In the genomic region with DNA sequence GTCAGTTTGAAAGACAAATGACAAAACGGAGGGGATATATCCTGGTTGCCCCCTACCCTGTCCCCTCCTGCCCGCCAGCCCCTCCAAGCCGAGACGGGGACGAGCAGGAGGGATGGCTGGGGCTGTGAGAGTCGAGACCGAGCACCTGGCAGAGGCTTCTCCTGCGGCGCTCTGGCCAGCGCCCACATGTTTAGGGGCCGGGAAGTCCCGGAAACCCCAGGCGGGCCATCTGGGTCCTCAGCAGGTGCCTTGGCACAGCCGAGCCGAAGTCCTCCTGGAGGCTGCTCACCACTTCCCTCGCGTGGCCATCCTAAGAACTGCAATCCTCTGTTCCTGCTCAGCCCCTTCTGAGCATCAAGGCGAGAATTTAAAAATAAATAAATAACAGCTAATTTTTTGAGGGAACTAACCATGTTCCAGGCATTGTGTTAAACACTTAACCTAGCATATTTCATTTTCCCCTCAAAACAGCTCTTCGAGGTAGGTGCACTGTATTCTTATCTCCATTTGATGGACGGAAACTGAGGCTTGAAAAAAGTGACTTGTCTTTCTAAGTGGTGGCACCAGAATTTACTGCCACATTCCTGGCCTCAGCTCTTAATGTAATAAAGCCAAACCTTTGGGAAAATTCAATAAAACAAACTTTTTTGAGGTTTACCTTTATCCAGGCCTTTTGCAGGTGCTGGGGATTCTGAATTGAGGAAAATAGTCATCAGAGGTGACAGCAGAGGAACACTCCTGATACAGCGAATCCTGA, we compare ENCODE assay signal across 8 cellular contexts. TPM values are rescaled to one million over a fixed set of nuclear protein-coding genes. Genes with fewer than 3 reads are reported as not detected.
DNase-seq lines count a peak whose midpoint lies in the region; ATAC-seq, FAIRE-seq and TF ChIP-seq lines count a peak whose summit lies in the region.

No MANE protein-coding gene starts in this region.

- no peak overlapping the region for H3K56ac ChIP-seq in H1 (replicated peaks; ENCODE audit: insufficient read length, low read depth, low read length)

- H3K27ac Mint-ChIP-seq in activated CD8-positive, alpha-beta memory T cell treated with anti-CD3 and anti-CD28 coated beads, Interleukin-2, amount 10 ng/mL, durations not matched to agents 7 days and 5 days = peak overlapping the region; percentile 43

- CTCF ChIA-PET in activated CD8-positive, alpha-beta memory T cell treated with anti-CD3 and anti-CD28 coated beads, Interleukin-2, amount 10 ng/mL, durations not matched to agents 7 days and 5 days (lab: Charles Lee) = interaction anchor here (0.7 to 4.5 kb wide), 20 partner anchors 9 to 284 kb away, joined by 3 to 27 read pairs (median 4); a partner anchor contains a TSS
- CTCF ChIA-PET in H1 (lab: Charles Lee; ENCODE audit: partially characterized antibody) = interaction anchor here (0.6 to 37.5 kb wide), 29 partner anchors 9 to 185 kb away, joined by 3 to 684 read pairs (median 5); a partner anchor contains a TSS

- peak overlapping the region in 2 of 4 experiments; percentile 27 to 54; a peak in 4 of 8 replicates for H3K4me3 ChIP-seq in H1 (ENCODE audit: extremely low read depth in 1 of 4, insufficient read depth in 2 of 4, low read depth in 3 of 4, low read length in 4 of 4)

- FAIRE-seq in H1 (lab: Jason Lieb, UNC) = peak; percentile 81

- no peak for TF ChIP-seq POLR2A in H1 (IDR thresholded peaks at IDR 0.05; ENCODE audit: control extremely low read depth in 1 of 2, low read depth in 2 of 2, low read length in 2 of 2)

- H3K4me3 Mint-ChIP-seq in activated CD8-positive, alpha-beta memory T cell treated with anti-CD3 and anti-CD28 coated beads, Interleukin-2, amount 10 ng/mL, durations not matched to agents 7 days and 5 days = no peak overlapping the region

- H3K4me1 ChIP-seq in H1 (replicated peaks in 1 of 4; ENCODE audit: control insufficient read depth in 3 of 4, insufficient read depth in 4 of 4, low read length in 3 of 4) = peaks cover 0 to 9% (median 7%) of the 10 kb centered on the region in 4 experiments; a peak in 6 of 7 replicates

- no peaks in the 10 kb centered on the region; a peak in 2 of 7 replicates for H3K27me3 ChIP-seq in H1 (replicated peaks in 1 of 4; ENCODE audit: control insufficient read depth in 3 of 4, extremely low read depth in 1 of 4, insufficient read depth in 3 of 4, low read length in 3 of 4)

- H3K18ac ChIP-seq in H1 (ENCODE audit: extremely low read depth, low read length) = no peak overlapping the region

- H3K4me1 Mint-ChIP-seq in activated CD8-positive, alpha-beta memory T cell treated with anti-CD3 and anti-CD28 coated beads, Interleukin-2, amount 10 ng/mL, durations not matched to agents 7 days and 5 days = peaks cover 13% of the 10 kb centered on the region

- H4K5ac ChIP-seq in H1 (ENCODE audit: insufficient read length, low read depth, low read length) = no peak overlapping the region

- no peaks in the 10 kb centered on the region for H3K36me3 ChIP-seq in H1 (ENCODE audit: control insufficient read depth in 2 of 4, insufficient read depth in 4 of 4, low read length in 3 of 4)

- POLR2A ChIA-PET in H1 (lab: Charles Lee; ENCODE audit: partially characterized antibody) = interaction anchor here (0.8 to 3.0 kb wide), 8 partner anchors 9 to 102 kb away, joined by 3 to 16 read pairs (median 4); a partner anchor contains a TSS

- peaks cover 10% of the 10 kb centered on the region; the same call in 1 of the 2 replicates for H3K23me2 ChIP-seq in H1 (ENCODE audit: low read depth, low read length)

- H3K4ac ChIP-seq in H1 (replicated peaks; ENCODE audit: insufficient read length, low read depth, low read length) = no peak overlapping the region

- no peaks in the 10 kb centered on the region for H3K27me3 Mint-ChIP-seq in activated CD8-positive, alpha-beta memory T cell treated with anti-CD3 and anti-CD28 coated beads, Interleukin-2, amount 10 ng/mL, durations not matched to agents 7 days and 5 days

- no peak overlapping the region for H4K8ac ChIP-seq in H1 (ENCODE audit: extremely low read depth, insufficient read depth, low read length)

- H3K14ac ChIP-seq in H1 (ENCODE audit: insufficient read length) = no peak overlapping the region

- ATAC-seq in activated CD8-positive, alpha-beta memory T cell treated with anti-CD3 and anti-CD28 coated beads, Interleukin-2, amount 10 ng/mL, durations not matched to agents 7 days and 5 days = peak; percentile 50

- H3K27ac ChIP-seq in H1 (ENCODE audit: low read depth, low read length) = no peak overlapping the region

- H3K9ac ChIP-seq in H1 (replicated peaks in 1 of 4; ENCODE audit: extremely low read depth in 1 of 4, low read depth in 3 of 4, low read length in 3 of 4) = no peak overlapping the region

- DNase-seq in Ammon's horn (ENCODE audit: low spot score) (peak; percentile 88), GM19238 (ENCODE audit: insufficient read length, low spot score) (peak; percentile 89), HT1080 (ENCODE audit: low read depth) (peak; percentile 59), NOMO-1 treated with DMSO at 0.1 percent for 48 hours (lab: John Stamatoyannopoulos, UW; ENCODE audit: unreplicated experiment) (peak; percentile 45), H1 (ENCODE audit: low read depth in 1 of 2, low spot score in 2 of 2) (peak; percentile 63 to 96), midbrain (lab: John Stamatoyannopoulos, UW) (peak; percentile 84)
- peak; percentile 89 for DNase-seq in activated CD8-positive, alpha-beta memory T cell treated with anti-CD3 and anti-CD28 coated beads, Interleukin-2, amount 10 ng/mL, durations not matched to agents 7 days and 5 days
- peak; percentile 67 to 72 for DNase-seq in stimulated activated CD8-positive, alpha-beta memory T cell treated with anti-CD3 and anti-CD28 coated beads, Interleukin-4, amount 100 ng/mL, for 1 hour (ENCODE audit: low read depth in 2 of 2, low spot score in 1 of 2)

- H2BK120ac ChIP-seq in H1 (replicated peaks; ENCODE audit: low read depth, low read length) = no peak overlapping the region

- H2BK15ac ChIP-seq in H1 (ENCODE audit: low read length) = no peak overlapping the region

- WGBS in H1 (ENCODE audit: extremely low coverage in 1 of 2, insufficient coverage in 1 of 2, insufficient read length in 1 of 2, insufficient replicate concordance in 2 of 2, low coverage in 1 of 2, low lambda C conversion rate in 2 of 2, missing lambda C conversion rate in 1 of 2), 2 experiments = 19% methylated on average over 19 of the region's 21 CpGs; no CpG with 5 or more reads in 1 of the 2 experiments

- no peak overlapping the region for H3K23ac ChIP-seq in H1 (ENCODE audit: insufficient read length)

- peaks cover 0 to 5% of the 10 kb centered on the region in 2 experiments for H4K20me1 ChIP-seq in H1 (replicated peaks in 1 of 2; ENCODE audit: control insufficient read depth in 1 of 2, insufficient read depth in 2 of 2, low read length in 2 of 2)

- H2BK5ac ChIP-seq in H1 (ENCODE audit: low read depth, low read length) = no peak overlapping the region

- H3K79me1 ChIP-seq in H1 (ENCODE audit: low read depth, low read length) = peaks cover 5% of the 10 kb centered on the region; the same call in 1 of the 2 replicates

- peak overlapping the region; percentile 51 for H4K91ac ChIP-seq in H1 (replicated peaks; ENCODE audit: insufficient read length, low read length)

- TF ChIP-seq RAD21 in H1 (IDR thresholded peaks at IDR 0.05 in 1 of 2, conservative IDR thresholded peaks at IDR 0.05 in 1 of 2; ENCODE audit: low read depth in 2 of 2, low read length in 2 of 2) = peak; percentile 73 to 82

- no peaks in the 10 kb centered on the region for H3K9me3 ChIP-seq in H1 (ENCODE audit: insufficient read depth in 2 of 2, low read depth in 1 of 2, low read length in 1 of 2)

- H2AFZ ChIP-seq in H1 (ENCODE audit: low read length) = no peak overlapping the region

- no peak for TF ChIP-seq EP300 in H1 (IDR thresholded peaks at IDR 0.05; ENCODE audit: borderline replicate concordance in 1 of 2, low read depth in 2 of 2, low read length in 2 of 2)

- H2BK20ac ChIP-seq in H1 (ENCODE audit: low read length) = no peak overlapping the region

- H3K36me3 Mint-ChIP-seq in activated CD8-positive, alpha-beta memory T cell treated with anti-CD3 and anti-CD28 coated beads, Interleukin-2, amount 10 ng/mL, durations not matched to agents 7 days and 5 days = no peaks in the 10 kb centered on the region

- H3K9me3 Mint-ChIP-seq in activated CD8-positive, alpha-beta memory T cell treated with anti-CD3 and anti-CD28 coated beads, Interleukin-2, amount 10 ng/mL, durations not matched to agents 7 days and 5 days (ENCODE audit: low read depth) = no peaks in the 10 kb centered on the region

- H2BK12ac ChIP-seq in H1 (ENCODE audit: low read depth, low read length) = no peak overlapping the region

- H2AK5ac ChIP-seq in H1 (ENCODE audit: low read depth, low read length) = no peak overlapping the region

- no peaks in the 10 kb centered on the region for H3K79me2 ChIP-seq in H1 (ENCODE audit: control insufficient read depth in 1 of 2, insufficient read depth in 2 of 2, low read length in 2 of 2)

- TF ChIP-seq CTCF in H1 (IDR thresholded peaks at IDR 0.05; ENCODE audit: control extremely low read depth in 1 of 3, insufficient read depth in 1 of 3, low read depth in 1 of 3, low read length in 3 of 3) = peak; percentile 83 to 91 (median 87)

- H3K4me2 ChIP-seq in H1 (ENCODE audit: insufficient read depth in 1 of 2, low read depth in 2 of 2, low read length in 2 of 2) = peak overlapping the region in 1 of 2 experiments; percentile 68; a peak in 3 of 4 replicates

RNA-seq across cellular contexts. Expression of a gene that starts 3.5 kb away (rescaled TPM):
- 0.23 and 0.57 TPM in 2 replicates for total RNA-seq in HT1080 (2014; rRNA removed; shearing (Covaris generic))
- 0.29 and 0.86 TPM in 2 replicates for polyA plus RNA-seq in HT1080 (2015; cell fraction: cytosol; rRNA removed)
- 0.95 and 1.2 TPM in 2 replicates for polyA plus RNA-seq in HT1080 (2015; cell fraction: nucleus; rRNA removed)
- 1 to 10 TPM; 2.1 to 5.3 TPM for total RNA-seq in activated CD8-positive, alpha-beta memory T cell treated with anti-CD3 and anti-CD28 coated beads, Interleukin-2, amount 10 ng/mL, durations not matched to agents 7 days and 5 days
- total RNA-seq in H1 (2021; fragmentation: NEBNext Ultra II Directional; extraction: Animal tissue kit (Norgen Biotek cat#: 25700)) = 20.6 and 21.0 TPM in 2 replicates
- 13.3 and 20.6 TPM in 2 replicates for polyA plus RNA-seq in H1 (2011; rRNA removed)
- 16.6 TPM for polyA plus RNA-seq in H1 (2011; cell fraction: cytosol; rRNA removed)
- polyA plus RNA-seq in H1 (2011; cell fraction: nucleus; rRNA removed) = 43.0 TPM
- polyA plus RNA-seq in H1 (2012, experiment 1 of 2) = 12.5 to 18.2 TPM (median 14.1 TPM) in 4 replicates
- polyA plus RNA-seq in H1 (2012, experiment 2 of 2) = 12.9 TPM
- polyA plus RNA-seq in H1 (2013, experiment 1 of 2) = 7.6 TPM
- 7.2 TPM for polyA plus RNA-seq in H1 (2013, experiment 2 of 2)
- polyA minus RNA-seq in H1 (2011; rRNA and poly(A)+ RNA removed) = 29.3 and 29.9 TPM in 2 replicates
- polyA minus RNA-seq in H1 (2011; cell fraction: cytosol; rRNA and poly(A)+ RNA removed) = 12.0 TPM
- polyA minus RNA-seq in H1 (2011; cell fraction: nucleus; rRNA and poly(A)+ RNA removed) = 11.7 TPM

RNA-seq across cellular contexts. Expression of a gene that starts 22.6 kb away (rescaled TPM):
- total RNA-seq in HT1080 (2014; rRNA removed; shearing (Covaris generic)) = 35.8 and 54.1 TPM in 2 replicates
- 58.3 and 61.4 TPM in 2 replicates for polyA plus RNA-seq in HT1080 (2015; cell fraction: cytosol; rRNA removed)
- 63.6 and 68.0 TPM in 2 replicates for polyA plus RNA-seq in HT1080 (2015; cell fraction: nucleus; rRNA removed)
- total RNA-seq in activated CD8-positive, alpha-beta memory T cell treated with anti-CD3 and anti-CD28 coated beads, Interleukin-2, amount 10 ng/mL, durations not matched to agents 7 days and 5 days = 10 to 100 TPM; 71.1 to 91.2 TPM
- 51.1 and 54.1 TPM in 2 replicates for total RNA-seq in H1 (2021; fragmentation: NEBNext Ultra II Directional; extraction: Animal tissue kit (Norgen Biotek cat#: 25700))
- polyA plus RNA-seq in H1 (2011; rRNA removed) = 107 and 124 TPM in 2 replicates
- polyA plus RNA-seq in H1 (2011; cell fraction: cytosol; rRNA removed) = 104 TPM
- 126 TPM for polyA plus RNA-seq in H1 (2011; cell fraction: nucleus; rRNA removed)
- 43.6 to 57.9 TPM (median 56.1 TPM) in 4 replicates for polyA plus RNA-seq in H1 (2012, experiment 1 of 2)
- polyA plus RNA-seq in H1 (2012, experiment 2 of 2) = 37.3 TPM
- 42.0 TPM for polyA plus RNA-seq in H1 (2013, experiment 1 of 2)
- 38.3 TPM for polyA plus RNA-seq in H1 (2013, experiment 2 of 2)
- 76.7 and 111 TPM in 2 replicates for polyA minus RNA-seq in H1 (2011; rRNA and poly(A)+ RNA removed)
- polyA minus RNA-seq in H1 (2011; cell fraction: cytosol; rRNA and poly(A)+ RNA removed) = 57.0 TPM
- polyA minus RNA-seq in H1 (2011; cell fraction: nucleus; rRNA and poly(A)+ RNA removed) = 73.3 TPM
